1 cellular context compared by ENCODE assay signal in the genomic region with DNA sequence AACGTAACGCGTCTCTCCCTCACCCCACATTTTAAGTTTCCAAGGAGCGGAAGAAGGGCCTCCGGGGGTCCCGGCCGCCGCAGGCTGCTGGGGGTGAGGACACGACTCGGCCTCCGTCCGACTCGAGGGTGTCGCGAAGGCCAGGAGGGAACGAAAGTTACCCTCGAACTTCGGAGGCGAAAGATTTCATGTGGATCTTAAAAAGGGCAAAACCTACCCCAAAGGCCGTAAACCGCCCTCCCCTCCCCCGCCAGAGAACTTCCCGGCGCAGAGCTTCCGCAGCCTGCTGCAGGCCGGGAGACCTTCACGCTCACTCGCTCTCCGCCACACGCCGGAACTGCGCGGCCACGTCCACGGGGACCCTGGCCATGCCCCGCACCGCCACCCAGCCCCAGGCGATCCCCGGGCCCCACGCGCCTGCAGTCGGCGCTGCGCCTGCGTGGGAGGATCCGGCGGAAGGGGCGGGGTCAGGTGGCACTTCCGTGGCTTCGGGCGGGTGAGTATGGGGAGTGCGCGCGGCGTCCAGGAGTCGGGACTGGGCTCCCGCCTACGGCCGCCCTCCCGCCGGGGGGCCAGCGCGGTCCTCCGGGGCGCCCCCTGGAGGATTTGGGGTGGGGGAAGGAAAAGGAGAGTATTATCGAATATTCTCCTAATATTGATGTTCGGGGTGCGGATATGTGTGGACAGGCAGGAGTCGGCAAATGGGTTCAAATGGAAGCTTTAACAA.
TF ChIP-seq lines count a peak whose summit lies in the region.

A gene (plus strand): TSS at position 474 of the 727 bp plus-strand sequence. CDS start 19,755 bp downstream, outside the sequence.

TF ChIP-seq in K562, 482 proteins besides CTCF, POLR2A, EP300 and RAD21 (continued from another document and continues in another):
- TF ChIP-seq, protein P1, sequence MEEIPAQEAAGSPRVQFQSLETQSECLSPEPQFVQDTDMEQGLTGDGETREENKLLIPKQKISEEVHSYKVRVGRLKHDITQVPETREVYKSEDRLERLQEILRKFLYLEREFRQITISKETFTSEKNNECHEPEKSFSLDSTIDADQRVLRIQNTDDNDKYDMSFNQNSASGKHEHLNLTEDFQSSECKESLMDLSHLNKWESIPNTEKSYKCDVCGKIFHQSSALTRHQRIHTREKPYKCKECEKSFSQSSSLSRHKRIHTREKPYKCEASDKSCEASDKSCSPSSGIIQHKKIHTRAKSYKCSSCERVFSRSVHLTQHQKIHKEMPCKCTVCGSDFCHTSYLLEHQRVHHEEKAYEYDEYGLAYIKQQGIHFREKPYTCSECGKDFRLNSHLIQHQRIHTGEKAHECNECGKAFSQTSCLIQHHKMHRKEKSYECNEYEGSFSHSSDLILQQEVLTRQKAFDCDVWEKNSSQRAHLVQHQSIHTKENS (CRISPR knock-in tag; IDR thresholded peaks at IDR 0.05) = no peak
- TF ChIP-seq CREBBP (IDR thresholded peaks at IDR 0.05; ENCODE audit: low read depth, low read length) (no peak), ZNF764 (CRISPR knock-in tag; IDR thresholded peaks at IDR 0.05; ENCODE audit: low read depth) (no peak), PHF20 (IDR thresholded peaks at IDR 0.05; ENCODE audit: partially characterized antibody) (peak; percentile 88), EGR1 (conservative IDR thresholded peaks at IDR 0.05) (peak; percentile 97), SOX6 (IDR thresholded peaks at IDR 0.05) (peak; percentile 47; the same call in 1 of the 2 replicates), PTRF (tag; IDR thresholded peaks at IDR 0.05) (no peak), ZNF324 (CRISPR knock-in tag; IDR thresholded peaks at IDR 0.05) (no peak), NCOA4 (IDR thresholded peaks at IDR 0.05; ENCODE audit: partially characterized antibody) (no peak), RBM14 (IDR thresholded peaks at IDR 0.05; ENCODE audit: borderline replicate concordance, insufficient read depth, low read depth, low read length) (no peak), ZC3H4 (CRISPR knock-in tag; IDR thresholded peaks at IDR 0.05; ENCODE audit: borderline replicate concordance) (no peak), CBX8 (IDR thresholded peaks at IDR 0.05; ENCODE audit: borderline replicate concordance, extremely low read depth, low read depth, low read length, poor library complexity, severe bottlenecking) (no peak), XRCC3 (IDR thresholded peaks at IDR 0.05) (no peak), POU5F1 (IDR thresholded peaks at IDR 0.05; ENCODE audit: borderline replicate concordance, low read depth, low read length, partially characterized antibody) (no peak), ESRRA (IDR thresholded peaks at IDR 0.05; ENCODE audit: borderline replicate concordance, low read depth) (peak; percentile 61), CEBPB (tag; IDR thresholded peaks at IDR 0.05) (no peak), CHD4 (IDR thresholded peaks at IDR 0.05; ENCODE audit: insufficient read depth, insufficient replicate concordance, low read depth, low read length, poor library complexity, severe bottlenecking) (no peak), KAT2B (IDR thresholded peaks at IDR 0.05; ENCODE audit: low read depth, low read length) (peak; percentile 31), CEBPG (CRISPR knock-in tag; IDR thresholded peaks at IDR 0.05) (no peak), CEBPG (tag; conservative IDR thresholded peaks at IDR 0.05 in 1 of 2, IDR thresholded peaks at IDR 0.05 in 1 of 2) (no peak), RB1 (IDR thresholded peaks at IDR 0.05; ENCODE audit: low read depth) (peak; percentile 93), CBX3 (IDR thresholded peaks at IDR 0.05; ENCODE audit: borderline replicate concordance in 1 of 2, low read length in 2 of 2) (peak in 1 of 2 experiments; percentile 11; a peak in 1 of 3 replicates), SAFB2 (IDR thresholded peaks at IDR 0.05; ENCODE audit: borderline replicate concordance, low read depth, low read length, severe bottlenecking) (no peak), ETS2 (tag; IDR thresholded peaks at IDR 0.05; ENCODE audit: borderline replicate concordance, poor library complexity, severe bottlenecking) (no peak), HOXB6 (CRISPR knock-in tag; IDR thresholded peaks at IDR 0.05; ENCODE audit: borderline replicate concordance) (no peak), ZFX (CRISPR knock-in tag; IDR thresholded peaks at IDR 0.05) (peak; percentile 97), MXI1 (IDR thresholded peaks at IDR 0.05; ENCODE audit: low read depth, low read length) (no peak), NFRKB (IDR thresholded peaks at IDR 0.05; ENCODE audit: low read depth) (peak; percentile 62; the same call in 1 of the 2 replicates), HDAC1 (IDR thresholded peaks at IDR 0.05) (peak in 1 of 2 experiments; percentile 93; a peak in 2 of 4 replicates), KLF13 (tag; IDR thresholded peaks at IDR 0.05; ENCODE audit: borderline replicate concordance, low read depth) (no peak), ZNF699 (CRISPR knock-in tag; IDR thresholded peaks at IDR 0.05; ENCODE audit: insufficient replicate concordance) (no peak), NEUROD1 (IDR thresholded peaks at IDR 0.05; ENCODE audit: borderline replicate concordance, low read depth, low read length, partially characterized antibody) (peak; percentile 60), BACH1 (tag; IDR thresholded peaks at IDR 0.05) (no peak)
- TF ChIP-seq, protein P2, sequence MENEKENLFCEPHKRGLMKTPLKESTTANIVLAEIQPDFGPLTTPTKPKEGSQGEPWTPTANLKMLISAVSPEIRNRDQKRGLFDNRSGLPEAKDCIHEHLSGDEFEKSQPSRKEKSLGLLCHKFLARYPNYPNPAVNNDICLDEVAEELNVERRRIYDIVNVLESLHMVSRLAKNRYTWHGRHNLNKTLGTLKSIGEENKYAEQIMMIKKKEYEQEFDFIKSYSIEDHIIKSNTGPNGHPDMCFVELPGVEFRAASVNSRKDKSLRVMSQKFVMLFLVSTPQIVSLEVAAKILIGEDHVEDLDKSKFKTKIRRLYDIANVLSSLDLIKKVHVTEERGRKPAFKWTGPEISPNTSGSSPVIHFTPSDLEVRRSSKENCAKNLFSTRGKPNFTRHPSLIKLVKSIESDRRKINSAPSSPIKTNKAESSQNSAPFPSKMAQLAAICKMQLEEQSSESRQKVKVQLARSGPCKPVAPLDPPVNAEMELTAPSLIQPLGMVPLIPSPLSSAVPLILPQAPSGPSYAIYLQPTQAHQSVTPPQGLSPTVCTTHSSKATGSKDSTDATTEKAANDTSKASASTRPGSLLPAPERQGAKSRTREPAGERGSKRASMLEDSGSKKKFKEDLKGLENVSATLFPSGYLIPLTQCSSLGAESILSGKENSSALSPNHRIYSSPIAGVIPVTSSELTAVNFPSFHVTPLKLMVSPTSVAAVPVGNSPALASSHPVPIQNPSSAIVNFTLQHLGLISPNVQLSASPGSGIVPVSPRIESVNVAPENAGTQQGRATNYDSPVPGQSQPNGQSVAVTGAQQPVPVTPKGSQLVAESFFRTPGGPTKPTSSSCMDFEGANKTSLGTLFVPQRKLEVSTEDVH (IDR thresholded peaks at IDR 0.05; ENCODE audit: low read depth, partially characterized antibody) = peak; percentile 59
- TF ChIP-seq, protein P3, sequence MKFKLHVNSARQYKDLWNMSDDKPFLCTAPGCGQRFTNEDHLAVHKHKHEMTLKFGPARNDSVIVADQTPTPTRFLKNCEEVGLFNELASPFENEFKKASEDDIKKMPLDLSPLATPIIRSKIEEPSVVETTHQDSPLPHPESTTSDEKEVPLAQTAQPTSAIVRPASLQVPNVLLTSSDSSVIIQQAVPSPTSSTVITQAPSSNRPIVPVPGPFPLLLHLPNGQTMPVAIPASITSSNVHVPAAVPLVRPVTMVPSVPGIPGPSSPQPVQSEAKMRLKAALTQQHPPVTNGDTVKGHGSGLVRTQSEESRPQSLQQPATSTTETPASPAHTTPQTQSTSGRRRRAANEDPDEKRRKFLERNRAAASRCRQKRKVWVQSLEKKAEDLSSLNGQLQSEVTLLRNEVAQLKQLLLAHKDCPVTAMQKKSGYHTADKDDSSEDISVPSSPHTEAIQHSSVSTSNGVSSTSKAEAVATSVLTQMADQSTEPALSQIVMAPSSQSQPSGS (CRISPR knock-in tag; IDR thresholded peaks at IDR 0.05) = no peak
- TF ChIP-seq, protein P4, sequence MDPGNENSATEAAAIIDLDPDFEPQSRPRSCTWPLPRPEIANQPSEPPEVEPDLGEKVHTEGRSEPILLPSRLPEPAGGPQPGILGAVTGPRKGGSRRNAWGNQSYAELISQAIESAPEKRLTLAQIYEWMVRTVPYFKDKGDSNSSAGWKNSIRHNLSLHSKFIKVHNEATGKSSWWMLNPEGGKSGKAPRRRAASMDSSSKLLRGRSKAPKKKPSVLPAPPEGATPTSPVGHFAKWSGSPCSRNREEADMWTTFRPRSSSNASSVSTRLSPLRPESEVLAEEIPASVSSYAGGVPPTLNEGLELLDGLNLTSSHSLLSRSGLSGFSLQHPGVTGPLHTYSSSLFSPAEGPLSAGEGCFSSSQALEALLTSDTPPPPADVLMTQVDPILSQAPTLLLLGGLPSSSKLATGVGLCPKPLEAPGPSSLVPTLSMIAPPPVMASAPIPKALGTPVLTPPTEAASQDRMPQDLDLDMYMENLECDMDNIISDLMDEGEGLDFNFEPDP (CRISPR knock-in tag; IDR thresholded peaks at IDR 0.05) = no peak
- TF ChIP-seq, protein P5, sequence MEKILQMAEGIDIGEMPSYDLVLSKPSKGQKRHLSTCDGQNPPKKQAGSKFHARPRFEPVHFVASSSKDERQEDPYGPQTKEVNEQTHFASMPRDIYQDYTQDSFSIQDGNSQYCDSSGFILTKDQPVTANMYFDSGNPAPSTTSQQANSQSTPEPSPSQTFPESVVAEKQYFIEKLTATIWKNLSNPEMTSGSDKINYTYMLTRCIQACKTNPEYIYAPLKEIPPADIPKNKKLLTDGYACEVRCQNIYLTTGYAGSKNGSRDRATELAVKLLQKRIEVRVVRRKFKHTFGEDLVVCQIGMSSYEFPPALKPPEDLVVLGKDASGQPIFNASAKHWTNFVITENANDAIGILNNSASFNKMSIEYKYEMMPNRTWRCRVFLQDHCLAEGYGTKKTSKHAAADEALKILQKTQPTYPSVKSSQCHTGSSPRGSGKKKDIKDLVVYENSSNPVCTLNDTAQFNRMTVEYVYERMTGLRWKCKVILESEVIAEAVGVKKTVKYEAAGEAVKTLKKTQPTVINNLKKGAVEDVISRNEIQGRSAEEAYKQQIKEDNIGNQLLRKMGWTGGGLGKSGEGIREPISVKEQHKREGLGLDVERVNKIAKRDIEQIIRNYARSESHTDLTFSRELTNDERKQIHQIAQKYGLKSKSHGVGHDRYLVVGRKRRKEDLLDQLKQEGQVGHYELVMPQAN (IDR thresholded peaks at IDR 0.05; ENCODE audit: borderline replicate concordance) = peak; percentile 53; the same call in 1 of the 2 replicates
- TF ChIP-seq, protein P6, sequence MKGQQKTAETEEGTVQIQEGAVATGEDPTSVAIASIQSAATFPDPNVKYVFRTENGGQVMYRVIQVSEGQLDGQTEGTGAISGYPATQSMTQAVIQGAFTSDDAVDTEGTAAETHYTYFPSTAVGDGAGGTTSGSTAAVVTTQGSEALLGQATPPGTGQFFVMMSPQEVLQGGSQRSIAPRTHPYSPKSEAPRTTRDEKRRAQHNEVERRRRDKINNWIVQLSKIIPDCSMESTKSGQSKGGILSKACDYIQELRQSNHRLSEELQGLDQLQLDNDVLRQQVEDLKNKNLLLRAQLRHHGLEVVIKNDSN (CRISPR knock-in tag; IDR thresholded peaks at IDR 0.05) = peak; percentile 83
- TF ChIP-seq, protein P7, sequence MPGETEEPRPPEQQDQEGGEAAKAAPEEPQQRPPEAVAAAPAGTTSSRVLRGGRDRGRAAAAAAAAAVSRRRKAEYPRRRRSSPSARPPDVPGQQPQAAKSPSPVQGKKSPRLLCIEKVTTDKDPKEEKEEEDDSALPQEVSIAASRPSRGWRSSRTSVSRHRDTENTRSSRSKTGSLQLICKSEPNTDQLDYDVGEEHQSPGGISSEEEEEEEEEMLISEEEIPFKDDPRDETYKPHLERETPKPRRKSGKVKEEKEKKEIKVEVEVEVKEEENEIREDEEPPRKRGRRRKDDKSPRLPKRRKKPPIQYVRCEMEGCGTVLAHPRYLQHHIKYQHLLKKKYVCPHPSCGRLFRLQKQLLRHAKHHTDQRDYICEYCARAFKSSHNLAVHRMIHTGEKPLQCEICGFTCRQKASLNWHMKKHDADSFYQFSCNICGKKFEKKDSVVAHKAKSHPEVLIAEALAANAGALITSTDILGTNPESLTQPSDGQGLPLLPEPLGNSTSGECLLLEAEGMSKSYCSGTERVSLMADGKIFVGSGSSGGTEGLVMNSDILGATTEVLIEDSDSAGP (CRISPR knock-in tag; IDR thresholded peaks at IDR 0.05) = no peak
- TF ChIP-seq, protein P8, sequence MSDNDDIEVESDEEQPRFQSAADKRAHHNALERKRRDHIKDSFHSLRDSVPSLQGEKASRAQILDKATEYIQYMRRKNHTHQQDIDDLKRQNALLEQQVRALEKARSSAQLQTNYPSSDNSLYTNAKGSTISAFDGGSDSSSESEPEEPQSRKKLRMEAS (CRISPR knock-in tag; IDR thresholded peaks at IDR 0.05) = peak; percentile 95
- TF ChIP-seq, protein P9, sequence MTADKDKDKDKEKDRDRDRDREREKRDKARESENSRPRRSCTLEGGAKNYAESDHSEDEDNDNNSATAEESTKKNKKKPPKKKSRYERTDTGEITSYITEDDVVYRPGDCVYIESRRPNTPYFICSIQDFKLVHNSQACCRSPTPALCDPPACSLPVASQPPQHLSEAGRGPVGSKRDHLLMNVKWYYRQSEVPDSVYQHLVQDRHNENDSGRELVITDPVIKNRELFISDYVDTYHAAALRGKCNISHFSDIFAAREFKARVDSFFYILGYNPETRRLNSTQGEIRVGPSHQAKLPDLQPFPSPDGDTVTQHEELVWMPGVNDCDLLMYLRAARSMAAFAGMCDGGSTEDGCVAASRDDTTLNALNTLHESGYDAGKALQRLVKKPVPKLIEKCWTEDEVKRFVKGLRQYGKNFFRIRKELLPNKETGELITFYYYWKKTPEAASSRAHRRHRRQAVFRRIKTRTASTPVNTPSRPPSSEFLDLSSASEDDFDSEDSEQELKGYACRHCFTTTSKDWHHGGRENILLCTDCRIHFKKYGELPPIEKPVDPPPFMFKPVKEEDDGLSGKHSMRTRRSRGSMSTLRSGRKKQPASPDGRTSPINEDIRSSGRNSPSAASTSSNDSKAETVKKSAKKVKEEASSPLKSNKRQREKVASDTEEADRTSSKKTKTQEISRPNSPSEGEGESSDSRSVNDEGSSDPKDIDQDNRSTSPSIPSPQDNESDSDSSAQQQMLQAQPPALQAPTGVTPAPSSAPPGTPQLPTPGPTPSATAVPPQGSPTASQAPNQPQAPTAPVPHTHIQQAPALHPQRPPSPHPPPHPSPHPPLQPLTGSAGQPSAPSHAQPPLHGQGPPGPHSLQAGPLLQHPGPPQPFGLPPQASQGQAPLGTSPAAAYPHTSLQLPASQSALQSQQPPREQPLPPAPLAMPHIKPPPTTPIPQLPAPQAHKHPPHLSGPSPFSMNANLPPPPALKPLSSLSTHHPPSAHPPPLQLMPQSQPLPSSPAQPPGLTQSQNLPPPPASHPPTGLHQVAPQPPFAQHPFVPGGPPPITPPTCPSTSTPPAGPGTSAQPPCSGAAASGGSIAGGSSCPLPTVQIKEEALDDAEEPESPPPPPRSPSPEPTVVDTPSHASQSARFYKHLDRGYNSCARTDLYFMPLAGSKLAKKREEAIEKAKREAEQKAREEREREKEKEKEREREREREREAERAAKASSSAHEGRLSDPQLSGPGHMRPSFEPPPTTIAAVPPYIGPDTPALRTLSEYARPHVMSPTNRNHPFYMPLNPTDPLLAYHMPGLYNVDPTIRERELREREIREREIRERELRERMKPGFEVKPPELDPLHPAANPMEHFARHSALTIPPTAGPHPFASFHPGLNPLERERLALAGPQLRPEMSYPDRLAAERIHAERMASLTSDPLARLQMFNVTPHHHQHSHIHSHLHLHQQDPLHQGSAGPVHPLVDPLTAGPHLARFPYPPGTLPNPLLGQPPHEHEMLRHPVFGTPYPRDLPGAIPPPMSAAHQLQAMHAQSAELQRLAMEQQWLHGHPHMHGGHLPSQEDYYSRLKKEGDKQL (CRISPR knock-in tag; IDR thresholded peaks at IDR 0.05; ENCODE audit: borderline replicate concordance) = no peak
